ENCODE assay signal across 9 cellular contexts in the genomic region with DNA sequence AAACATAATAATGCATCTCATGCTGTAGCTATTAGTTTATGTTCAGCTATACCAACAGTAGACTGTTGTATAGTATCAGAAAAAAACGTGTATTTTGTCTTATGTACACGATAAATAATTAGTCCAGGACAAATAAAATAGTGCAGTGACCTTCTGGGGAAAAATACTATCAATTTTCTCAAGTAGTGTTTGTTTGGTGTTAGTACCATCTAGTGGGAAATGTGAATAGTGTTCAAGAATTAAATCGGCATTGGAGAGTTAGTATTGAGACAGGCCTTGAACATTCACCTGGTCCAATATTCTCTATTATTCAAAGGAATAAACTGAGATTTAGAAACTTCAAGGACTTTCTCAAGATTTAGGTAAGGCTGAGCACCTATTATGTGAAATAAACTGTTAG. TPM values are rescaled to one million over a fixed set of nuclear protein-coding genes. Genes with fewer than 3 reads are reported as not detected.
A peak's percentile ranks its signal among the peaks of the same experiment; 100 is the strongest.
DNase-seq lines count a peak whose midpoint lies in the region; ATAC-seq, FAIRE-seq and TF ChIP-seq lines count a peak whose summit lies in the region.
"Had no signal": no experiment of that assay in that cellular context is flagged by ENCODE, and none has a peak within 500 bp of the region (broad histone marks: within the 10 kb centered on the region; RNA-seq: fewer than 3 reads in every experiment).

No MANE protein-coding gene starts in this region.

- no peaks in the 10 kb centered on the region for H3K4me1 ChIP-seq in prostate gland (replicated peaks)

- H3K4me1 Mint-ChIP-seq in T-helper 17 cell, result peaks cover 3% of the 10 kb centered on the region

- ATAC-seq in GM19397 (IDR thresholded peaks at IDR 0.05; ENCODE audit: unreplicated experiment) (no peak), HG02981 (IDR thresholded peaks at IDR 0.05; ENCODE audit: unreplicated experiment) (no peak), T-helper 17 cell (no peak), GM21529 (IDR thresholded peaks at IDR 0.05; ENCODE audit: unreplicated experiment) (no peak)

- TF ChIP-seq POLR2A in GM12892 (IDR thresholded peaks at IDR 0.05; ENCODE audit: low read depth, low read length) (no peak), prostate gland (IDR thresholded peaks at IDR 0.05) (no peak)

- peak in 3 of 4 experiments; percentile 34 to 63 (median 50) for TF ChIP-seq CTCF in prostate gland (IDR thresholded peaks at IDR 0.05)

- H3K27me3 Mint-ChIP-seq in T-helper 17 cell, result peaks cover 25% of the 10 kb centered on the region

- H3K9me3 ChIP-seq in prostate gland (no peaks in the 10 kb centered on the region), T-helper 17 cell (ENCODE audit: control insufficient read depth, low read length, poor library complexity, severe bottlenecking) (no peaks in the 10 kb centered on the region)

- WGBS in prostate gland, result 5% methylated on average over 3 of the region's 3 CpGs

- H3K27ac Mint-ChIP-seq in T-helper 17 cell, result no peak overlapping the region
- H3K27ac Mint-ChIP-seq: T-helper 1 cell treated with Interleukin-12 subunit alpha and Interleukin-12 subunit beta and Interleukin-4 antibody, amounts not matched to agents 30 μg/mL and 1 μg/mL, for 36 hours had no signal

- H3K27me3 ChIP-seq in prostate gland (replicated peaks; ENCODE audit: insufficient read depth), result no peaks in the 10 kb centered on the region

- intact Hi-C loops in prostate gland (cut with DNase I), result no loop called here

- no peak overlapping the region for H3K27ac ChIP-seq in prostate gland

- peak; percentile 38 for FAIRE-seq in GM12892 (lab: Jason Lieb, UNC)

- H3K36me3 Mint-ChIP-seq in T-helper 17 cell (ENCODE audit: low read depth), result peaks cover 2% of the 10 kb centered on the region

- H3K4me3 Mint-ChIP-seq in T-helper 17 cell, result no peak overlapping the region
- H3K4me3 Mint-ChIP-seq: T-helper 1 cell treated with Interleukin-12 subunit alpha and Interleukin-12 subunit beta and Interleukin-4 antibody, amounts not matched to agents 30 μg/mL and 1 μg/mL, for 36 hours had no signal

- DNase-seq in GM12892 (ENCODE audit: insufficient read length) (no peak), OCI-M1 (lab: John Stamatoyannopoulos, UW) (peak; percentile 43), fibroblast of peridontal ligament (ENCODE audit: extremely low read depth) (peak; percentile 64), prostate gland (ENCODE audit: low spot score) (no peak), T-helper 17 cell (no peak)

- H3K4me3 ChIP-seq in prostate gland, result no peak overlapping the region

- no peaks in the 10 kb centered on the region for H3K36me3 ChIP-seq in prostate gland

RNA-seq across cellular contexts. Expression of a gene that starts 21.7 kb away (rescaled TPM):
- not detected for polyA plus RNA-seq in GM12892 (2012; ENCODE audit: missing spikeins)
- not detected for total RNA-seq in prostate gland
- total RNA-seq in T-helper 17 cell, result not detected

RNA-seq across cellular contexts. Expression of a gene that starts 26.9 kb away (rescaled TPM):
- polyA plus RNA-seq in GM12892 (2012; ENCODE audit: missing spikeins), result not detected
- total RNA-seq in prostate gland, result not detected
- not detected for total RNA-seq in T-helper 17 cell

RNA-seq across cellular contexts. Expression of a gene that starts 42.5 kb away (rescaled TPM):
- polyA plus RNA-seq in GM12892 (2012; ENCODE audit: missing spikeins), result not detected
- not detected for total RNA-seq in prostate gland
- not detected for total RNA-seq in T-helper 17 cell

RNA-seq across cellular contexts. Expression of a gene that starts 59.0 kb away (rescaled TPM):
- polyA plus RNA-seq in GM12892 (2012; ENCODE audit: missing spikeins), result not detected
- total RNA-seq in prostate gland (not detected), T-helper 17 cell (not detected)

Comparison
In these comparisons a context has a peak if more than half of its experiments do, and no peak if none do; other contexts are left out.
1. DNase-seq: peak in OCI-M1 (single experiment) and fibroblast of peridontal ligament (single experiment); none in GM12892 (single experiment), prostate gland (single experiment) and T-helper 17 cell (0 of 3).